ENCODE assay signal across 1 cellular context in the genomic region with DNA sequence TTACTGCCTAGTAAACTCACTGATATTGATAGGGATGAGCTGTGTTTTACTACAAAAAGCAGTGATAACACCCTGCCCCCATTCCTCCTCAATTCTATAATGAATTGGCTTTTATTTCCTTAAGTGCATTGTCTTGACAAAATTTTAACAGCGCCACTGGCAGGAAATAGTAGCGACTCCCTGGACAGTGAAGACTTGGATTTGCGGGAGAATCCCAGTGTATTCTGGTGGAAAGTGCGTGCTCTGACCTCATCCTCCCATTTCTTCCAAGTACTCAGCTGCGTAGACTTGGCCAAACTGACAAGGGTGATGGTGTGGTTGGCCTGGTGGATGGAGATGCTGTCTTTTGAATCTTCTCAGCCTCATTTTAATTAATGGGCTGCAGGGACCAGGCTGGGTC.
TF ChIP-seq lines count a peak whose summit lies in the region.

No MANE protein-coding gene starts in this region.

TF ChIP-seq in WTC11, 78 proteins besides CTCF, POLR2A, EP300 and RAD21 (continued from another document):
- TF ChIP-seq TCF7 (CRISPR knock-in tag; IDR thresholded peaks at IDR 0.05; ENCODE audit: low read depth) = no peak
- TF ChIP-seq, protein P1, sequence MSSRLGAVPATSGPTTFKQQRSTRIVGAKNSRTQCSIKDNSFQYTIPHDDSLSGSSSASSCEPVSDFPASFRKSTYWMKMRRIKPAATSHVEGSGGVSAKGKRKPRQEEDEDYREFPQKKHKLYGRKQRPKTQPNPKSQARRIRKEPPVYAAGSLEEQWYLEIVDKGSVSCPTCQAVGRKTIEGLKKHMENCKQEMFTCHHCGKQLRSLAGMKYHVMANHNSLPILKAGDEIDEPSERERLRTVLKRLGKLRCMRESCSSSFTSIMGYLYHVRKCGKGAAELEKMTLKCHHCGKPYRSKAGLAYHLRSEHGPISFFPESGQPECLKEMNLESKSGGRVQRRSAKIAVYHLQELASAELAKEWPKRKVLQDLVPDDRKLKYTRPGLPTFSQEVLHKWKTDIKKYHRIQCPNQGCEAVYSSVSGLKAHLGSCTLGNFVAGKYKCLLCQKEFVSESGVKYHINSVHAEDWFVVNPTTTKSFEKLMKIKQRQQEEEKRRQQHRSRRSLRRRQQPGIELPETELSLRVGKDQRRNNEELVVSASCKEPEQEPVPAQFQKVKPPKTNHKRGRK (CRISPR knock-in tag; IDR thresholded peaks at IDR 0.05; ENCODE audit: borderline replicate concordance) = no peak
- no peak for TF ChIP-seq TP53 (CRISPR knock-in tag; IDR thresholded peaks at IDR 0.05)
- TF ChIP-seq SMAD3 (CRISPR knock-in tag; IDR thresholded peaks at IDR 0.05; ENCODE audit: borderline replicate concordance) = no peak
- no peak for TF ChIP-seq JUN (CRISPR knock-in tag; IDR thresholded peaks at IDR 0.05)
- no peak for TF ChIP-seq MYBL2 (CRISPR knock-in tag; IDR thresholded peaks at IDR 0.05)
- TF ChIP-seq NR2C2 (CRISPR knock-in tag; IDR thresholded peaks at IDR 0.05) = no peak
- no peak for TF ChIP-seq NFE2L1 (CRISPR knock-in tag; IDR thresholded peaks at IDR 0.05)
